10 cellular contexts compared by ENCODE assay signal in genomic region chr7:94392391-94392782, GRCh38. TPM values are rescaled to one million over a fixed set of nuclear protein-coding genes. Genes with fewer than 3 reads are reported as not detected.
A peak's percentile ranks its signal among the peaks of the same experiment; 100 is the strongest.
DNase-seq lines count a peak whose midpoint lies in the region; ATAC-seq and TF ChIP-seq lines count a peak whose summit lies in the region.
"Had no signal": no experiment of that assay in that cellular context is flagged by ENCODE, and none has a peak within 500 bp of the region (broad histone marks: within the 10 kb centered on the region; RNA-seq: fewer than 3 reads in every experiment).

No MANE protein-coding gene starts in this region.

- H3K4ac ChIP-seq in mesenchymal stem cell (ENCODE audit: low read depth in 1 of 2, low read length in 2 of 2) = peak overlapping the region in 1 of 2 experiments; percentile 67

- H2BK5ac ChIP-seq in mesenchymal stem cell (ENCODE audit: low read depth, low read length, poor library complexity, severe bottlenecking) = peak overlapping the region; percentile 20

- H3K14ac ChIP-seq in mesenchymal stem cell (ENCODE audit: low read length in 2 of 2) = no peak overlapping the region

- intact Hi-C loops in activated T-helper 1 cell treated with anti-CD3 and anti-CD28 coated beads, Interleukin-12 subunit alpha, Interleukin-12 subunit beta, Interleukin-2, Interleukin-4 antibody, amounts not matched to agents 30 ng/mL and 10 ng/mL and 1 ng/mL, durations not matched to agents 14 hours and 24 hours and 36 hours (cut with micrococcal nuclease) = loop anchor here (5.0 to 10.0 kb wide), 3 partner anchors 120 to 1160 kb away; partner anchors contain the start of gene VPS50
- intact Hi-C loops in testis (cut with DNase I; ENCODE audit: low total_unique reads) = no loop called here
- intact Hi-C loops in mammary epithelial cell (cut with micrococcal nuclease) = loop anchor here (10.0 kb wide), 2 partner anchors 278 to 308 kb away; no protein-coding TSS in a partner anchor
- intact Hi-C loops in head of caudate nucleus (cut with DNase I) = loop anchor here (10.0 kb wide), 1 partner anchor 108 kb away; no protein-coding TSS in a partner anchor

- in situ Hi-C loops in mammary epithelial cell (cut with MboI; ENCODE audit: low sequenced_read_pairs in 2 of 2) = loop anchor here (5.0 to 10.0 kb wide), 2 partner anchors 98 to 105 kb away; no protein-coding TSS in a partner anchor

- H3K4me1 Mint-ChIP-seq in activated T-helper 1 cell treated with anti-CD3 and anti-CD28 coated beads, Interleukin-12 subunit alpha, Interleukin-12 subunit beta, Interleukin-2, Interleukin-4 antibody, amounts not matched to agents 30 ng/mL and 10 ng/mL and 1 ng/mL, durations not matched to agents 14 hours and 24 hours and 36 hours (ENCODE audit: low read depth) = peaks cover 35% of the 10 kb centered on the region

- H2AK5ac ChIP-seq in mesenchymal stem cell (ENCODE audit: low read length, severe bottlenecking) = no peak overlapping the region

- H3K18ac ChIP-seq in mesenchymal stem cell (ENCODE audit: low read depth in 1 of 2, low read length in 2 of 2) = no peak overlapping the region

- H3K27ac ChIP-seq in HUES48 (ENCODE audit: low read depth, low read length) = peak overlapping the region; percentile 53
- H3K27ac ChIP-seq in mesenchymal stem cell (ENCODE audit: low read length, poor library complexity, severe bottlenecking) = peak overlapping the region; percentile 94
- H3K27ac ChIP-seq in testis = peak overlapping the region; percentile 59 to 91
- no peak overlapping the region for H3K27ac ChIP-seq in mammary epithelial cell (ENCODE audit: insufficient read depth, low read depth, low read length)
- no peak overlapping the region for H3K27ac ChIP-seq in foreskin keratinocyte

- BruUV-seq in mammary epithelial cell (replicated peaks; lab: Mats Ljungman, UMichigan) = no TSS peak

- dilution Hi-C loops in mammary epithelial cell (cut with HindIII; ENCODE audit: low sequenced_read_pairs) = no loop called here

- no peaks in the 10 kb centered on the region for H3K27me3 Mint-ChIP-seq in activated T-helper 1 cell treated with anti-CD3 and anti-CD28 coated beads, Interleukin-12 subunit alpha, Interleukin-12 subunit beta, Interleukin-2, Interleukin-4 antibody, amounts not matched to agents 30 ng/mL and 10 ng/mL and 1 ng/mL, durations not matched to agents 14 hours and 24 hours and 36 hours (ENCODE audit: insufficient read depth)

- H2AFZ ChIP-seq in mesenchymal stem cell (ENCODE audit: low read depth, low read length) (no peak overlapping the region), mammary epithelial cell (ENCODE audit: low read depth, low read length) (no peak overlapping the region)

- no peak overlapping the region for H4K8ac ChIP-seq in mesenchymal stem cell (ENCODE audit: low read length)

- H3K36me3 Mint-ChIP-seq in activated T-helper 1 cell treated with anti-CD3 and anti-CD28 coated beads, Interleukin-12 subunit alpha, Interleukin-12 subunit beta, Interleukin-2, Interleukin-4 antibody, amounts not matched to agents 30 ng/mL and 10 ng/mL and 1 ng/mL, durations not matched to agents 14 hours and 24 hours and 36 hours (ENCODE audit: low read depth) = no peaks in the 10 kb centered on the region
- H3K36me3 Mint-ChIP-seq: activated naive CD4-positive, alpha-beta T cell treated with anti-CD3 and anti-CD28 coated beads, Interleukin-2, amount 50 U/mL, for 72 hours had no signal

- no peak overlapping the region for H2BK12ac ChIP-seq in mesenchymal stem cell (ENCODE audit: low read length in 2 of 2)

- H3K36me3 ChIP-seq in HUES48 (ENCODE audit: control insufficient read depth, insufficient read depth, low read length) (no peaks in the 10 kb centered on the region), mesenchymal stem cell (ENCODE audit: control insufficient read depth in 1 of 2, insufficient read depth in 2 of 2, low read depth in 1 of 2, low read length in 2 of 2) (peaks cover 0 to 20% of the 10 kb centered on the region in 2 experiments), testis (ENCODE audit: low read depth, missing control alignments) (no peaks in the 10 kb centered on the region), mammary epithelial cell (ENCODE audit: insufficient read depth, low read length) (no peaks in the 10 kb centered on the region)

- H3K9ac ChIP-seq in HUES48 (ENCODE audit: low read depth, low read length) = peak overlapping the region; percentile 30; the same call in 1 of the 2 replicates
- H3K9ac ChIP-seq in mesenchymal stem cell (ENCODE audit: low read length) = peak overlapping the region; percentile 94
- no peak overlapping the region for H3K9ac ChIP-seq in mammary epithelial cell (ENCODE audit: insufficient read depth, low read length)

- peak overlapping the region; percentile 13 for H3K4me2 ChIP-seq in mesenchymal stem cell (ENCODE audit: low read length, poor library complexity, severe bottlenecking)
- H3K4me2 ChIP-seq in mammary epithelial cell (ENCODE audit: insufficient read depth, low read depth, low read length) = no peak overlapping the region

- H3K9me3 ChIP-seq in HUES48 (ENCODE audit: control insufficient read depth, insufficient read depth, low read length) (no peaks in the 10 kb centered on the region), mesenchymal stem cell (ENCODE audit: control insufficient read depth, low read length) (no peaks in the 10 kb centered on the region), testis (no peaks in the 10 kb centered on the region), mammary epithelial cell (replicated peaks; ENCODE audit: insufficient read depth, low read length) (no peaks in the 10 kb centered on the region)

- TF ChIP-seq CTCF in testis (IDR thresholded peaks at IDR 0.05) (no peak), mammary epithelial cell (conservative IDR thresholded peaks at IDR 0.05 in 1 of 2, IDR thresholded peaks at IDR 0.05 in 1 of 2; ENCODE audit: extremely low read depth in 1 of 2, insufficient read depth in 1 of 2, low read depth in 1 of 2, low read length in 2 of 2) (no peak), foreskin keratinocyte (conservative IDR thresholded peaks at IDR 0.05) (no peak)

- peak overlapping the region; percentile 27 for H3K4me3 ChIP-seq in HUES48 (ENCODE audit: low read depth, low read length)
- H3K4me3 ChIP-seq in mesenchymal stem cell (ENCODE audit: insufficient read depth in 1 of 2, low read depth in 1 of 2, low read length in 2 of 2) = peak overlapping the region in 1 of 2 experiments; percentile 80
- no peak overlapping the region for H3K4me3 ChIP-seq in testis
- no peak overlapping the region for H3K4me3 ChIP-seq in mammary epithelial cell (replicated peaks in 1 of 3; ENCODE audit: insufficient read depth in 1 of 3, low read depth in 2 of 3, low read length in 3 of 3)

- H3K27me3 ChIP-seq in HUES48 (ENCODE audit: control insufficient read depth, insufficient read depth, low read length) (peaks cover 9% of the 10 kb centered on the region), mesenchymal stem cell (ENCODE audit: control insufficient read depth in 1 of 2, insufficient read depth in 1 of 2, low read length in 2 of 2) (no peaks in the 10 kb centered on the region), testis (no peaks in the 10 kb centered on the region), mammary epithelial cell (ENCODE audit: insufficient read depth, low read length) (no peaks in the 10 kb centered on the region), foreskin keratinocyte (no peaks in the 10 kb centered on the region)

- peak overlapping the region; percentile 82 for H3K27ac Mint-ChIP-seq in activated T-helper 1 cell treated with anti-CD3 and anti-CD28 coated beads, Interleukin-12 subunit alpha, Interleukin-12 subunit beta, Interleukin-2, Interleukin-4 antibody, amounts not matched to agents 30 ng/mL and 10 ng/mL and 1 ng/mL, durations not matched to agents 14 hours and 24 hours and 36 hours
- H3K27ac Mint-ChIP-seq: activated naive CD4-positive, alpha-beta T cell treated with anti-CD3 and anti-CD28 coated beads, Interleukin-2, amount 50 U/mL, for 72 hours had no signal

- no peak for DNase-seq in activated T-helper 1 cell treated with anti-CD3 and anti-CD28 coated beads, Interleukin-12 subunit alpha, Interleukin-12 subunit beta, Interleukin-2, Interleukin-4 antibody, amounts not matched to agents 30 ng/mL and 10 ng/mL and 1 ng/mL, durations not matched to agents 14 hours and 24 hours and 36 hours (ENCODE audit: low spot score)
- DNase-seq in mesenchymal stem cell = peak; percentile 50
- no peak for DNase-seq in testis
- DNase-seq in mammary epithelial cell = no peak
- DNase-seq in head of caudate nucleus = no peak
- DNase-seq in foreskin keratinocyte = no peak
- DNase-seq: DMS 273 treated with DMSO at 0.1 percent for 48 hours, trophoblast cell had no signal

- H4K20me1 ChIP-seq in mammary epithelial cell (ENCODE audit: insufficient read depth, low read length) = no peaks in the 10 kb centered on the region

- no peak overlapping the region for H3K23ac ChIP-seq in mesenchymal stem cell (ENCODE audit: low read length in 2 of 2)

- no peak overlapping the region for H2BK120ac ChIP-seq in mesenchymal stem cell (ENCODE audit: low read depth, low read length)

- CTCF ChIA-PET in mammary epithelial cell (lab: Charles Lee; ENCODE audit: low non-redundant PET) = no interaction called here

- peaks cover 44% of the 10 kb centered on the region for H3K4me1 ChIP-seq in HUES48 (ENCODE audit: control insufficient read depth, insufficient read depth, low read length)
- peaks cover 12% of the 10 kb centered on the region for H3K4me1 ChIP-seq in mesenchymal stem cell (ENCODE audit: control insufficient read depth, insufficient read depth, low read depth, low read length)
- H3K4me1 ChIP-seq in testis = peaks cover 24% of the 10 kb centered on the region
- peaks cover 15% of the 10 kb centered on the region for H3K4me1 ChIP-seq in mammary epithelial cell (ENCODE audit: insufficient read depth, low read length)
- H3K4me1 ChIP-seq in foreskin keratinocyte = peaks cover 8% of the 10 kb centered on the region

- H2BK15ac ChIP-seq in mesenchymal stem cell (ENCODE audit: low read depth, poor library complexity, severe bottlenecking) = no peak overlapping the region

- no peaks in the 10 kb centered on the region for H3K9me3 Mint-ChIP-seq in activated T-helper 1 cell treated with anti-CD3 and anti-CD28 coated beads, Interleukin-12 subunit alpha, Interleukin-12 subunit beta, Interleukin-2, Interleukin-4 antibody, amounts not matched to agents 30 ng/mL and 10 ng/mL and 1 ng/mL, durations not matched to agents 14 hours and 24 hours and 36 hours
- H3K9me3 Mint-ChIP-seq: activated naive CD4-positive, alpha-beta T cell treated with anti-CD3 and anti-CD28 coated beads, Interleukin-2, amount 50 U/mL, for 72 hours had no signal

- H3K4me3 Mint-ChIP-seq in activated T-helper 1 cell treated with anti-CD3 and anti-CD28 coated beads, Interleukin-12 subunit alpha, Interleukin-12 subunit beta, Interleukin-2, Interleukin-4 antibody, amounts not matched to agents 30 ng/mL and 10 ng/mL and 1 ng/mL, durations not matched to agents 14 hours and 24 hours and 36 hours = peak overlapping the region; percentile 74

- H3K79me2 ChIP-seq in mammary epithelial cell (ENCODE audit: insufficient read depth, low read length) = no peaks in the 10 kb centered on the region

- peaks cover 3% of the 10 kb centered on the region for H3K79me1 ChIP-seq in mesenchymal stem cell (replicated peaks; ENCODE audit: low read length, poor library complexity, severe bottlenecking)

- TF ChIP-seq POLR2A in testis (IDR thresholded peaks at IDR 0.05) = no peak

- H4K91ac ChIP-seq in mesenchymal stem cell (ENCODE audit: low read length) = no peak overlapping the region

- 0% methylated on average over 1 of the region's 1 CpG for WGBS in mesenchymal stem cell
- WGBS in testis, 2 donors = 47 to 57% methylated on average over 1 of the region's 1 CpG
- 100% methylated on average over 1 of the region's 1 CpG for WGBS in mammary epithelial cell (ENCODE audit: low coverage, missing lambda C conversion rate)

- ATAC-seq in foreskin keratinocyte = no peak
- ATAC-seq: activated naive CD4-positive, alpha-beta T cell treated with anti-CD3 and anti-CD28 coated beads, Interleukin-2, amount 50 U/mL, for 72 hours had no signal

RNA-seq across cellular contexts. Expression of gene COL1A2, which starts 2.3 kb away (rescaled TPM):
- total RNA-seq in activated T-helper 1 cell treated with anti-CD3 and anti-CD28 coated beads, Interleukin-12 subunit alpha, Interleukin-12 subunit beta, Interleukin-2, Interleukin-4 antibody, amounts not matched to agents 30 ng/mL and 10 ng/mL and 1 ng/mL, durations not matched to agents 14 hours and 24 hours and 36 hours = 9.3 and 10.2 TPM in 2 replicates
- 1,995 TPM for polyA plus RNA-seq in mesenchymal stem cell (2013, experiment 1 of 2)
- 1,960 TPM for polyA plus RNA-seq in mesenchymal stem cell (2013, experiment 2 of 2)
- 100 to 1,000 TPM; 465 to 866 TPM for total RNA-seq in testis
- polyA plus RNA-seq in testis (ENCODE audit: insufficient read depth, low read depth, low replicate concordance) = 979 TPM
- total RNA-seq in mammary epithelial cell = 10 to 100 TPM in 1 of 2 donors, under 1 TPM in 1; 0.45 to 13.7 TPM
- polyA plus RNA-seq in mammary epithelial cell = 0.60 TPM
- 0.31 TPM for polyA minus RNA-seq in mammary epithelial cell
- 0.60 and 1.8 TPM in 2 replicates for total RNA-seq in foreskin keratinocyte
- 0.37 and 1.4 TPM in 2 replicates for polyA plus RNA-seq in foreskin keratinocyte
- total RNA-seq: activated naive CD4-positive, alpha-beta T cell treated with anti-CD3 and anti-CD28 coated beads, Interleukin-2, amount 50 U/mL, for 72 hours had no signal

Comparison
In these comparisons a context has a peak if more than half of its experiments do, and no peak if none do; other contexts are left out.
1. H3K27ac ChIP-seq: peak in HUES48 (single experiment), mesenchymal stem cell (single experiment) and testis (2 of 2); none in mammary epithelial cell (single experiment) and foreskin keratinocyte (single experiment).
2. RNA of gene COL1A2, which starts 2.3 kb away (total RNA-seq): 465 to 866 TPM in testis; 0.45 to 13.7 TPM in mammary epithelial cell, 9.3 to 10.2 TPM in activated T-helper 1 cell treated with anti-CD3 and anti-CD28 coated beads, Interleukin-12 subunit alpha, Interleukin-12 subunit beta, Interleukin-2, Interleukin-4 antibody, amounts not matched to agents 30 ng/mL and 10 ng/mL and 1 ng/mL, durations not matched to agents 14 hours and 24 hours and 36 hours and 0.60 to 1.8 TPM in foreskin keratinocyte; every median in the first group is over 10 times any median in the second.